6 cellular contexts compared by ENCODE assay signal in the genomic region with DNA sequence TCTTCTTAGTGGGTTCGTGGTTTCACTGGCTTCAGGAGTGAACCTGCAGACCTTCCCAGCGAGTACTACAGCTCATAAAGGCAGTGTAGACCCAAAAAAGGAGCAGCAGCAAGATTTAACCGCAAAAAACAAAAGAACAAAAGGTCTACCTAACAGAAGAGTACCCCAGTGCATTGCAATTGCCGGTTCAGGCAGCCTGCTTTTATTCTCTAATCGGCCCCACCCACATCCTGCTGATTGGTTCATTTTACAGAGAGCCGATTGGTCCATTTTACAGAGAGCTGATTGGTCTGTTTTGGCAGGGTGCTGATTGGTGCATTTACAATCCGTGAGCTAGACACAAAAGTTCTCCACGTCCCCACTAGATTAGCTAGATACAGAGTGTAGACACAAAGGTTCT. TPM values are rescaled to one million over a fixed set of nuclear protein-coding genes. Genes with fewer than 3 reads are reported as not detected.
DNase-seq lines count a peak whose midpoint lies in the region; ATAC-seq and TF ChIP-seq lines count a peak whose summit lies in the region.

No MANE protein-coding gene starts in this region.

- CTCF ChIA-PET in CD4-positive, alpha-beta T cell (lab: Charles Lee): interaction anchor here (2.0 to 2.7 kb wide), 3 partner anchors 35 to 181 kb away, joined by 6 to 16 read pairs (median 7); no protein-coding TSS in a partner anchor

- intact Hi-C loops in CD4-positive, alpha-beta T cell (cut with DNase I, micrococcal nuclease): no loop called here

- H3K36me3 Mint-ChIP-seq in CD4-positive, alpha-beta T cell (ENCODE audit: low read depth): no peaks in the 10 kb centered on the region

- H3K27ac ChIP-seq in CD4-positive, alpha-beta T cell (ENCODE audit: low read depth, low read length): no peak overlapping the region

- POLR2A ChIA-PET in CD4-positive, alpha-beta T cell (lab: Charles Lee): interaction anchor here (1.3 to 2.4 kb wide), 2 partner anchors 82 to 232 kb away, joined by 3 to 27 read pairs; partner anchors contain the start of genes RNF167 and SLC25A11

- H3K9me3 ChIP-seq in CD4-positive, alpha-beta T cell (ENCODE audit: control insufficient read depth, low read length): no peaks in the 10 kb centered on the region

- H3K27ac Mint-ChIP-seq in CD4-positive, alpha-beta T cell: peak overlapping the region; percentile 76

- peak overlapping the region; percentile 77 for H3K4me3 Mint-ChIP-seq in CD4-positive, alpha-beta T cell

- H3K9me3 Mint-ChIP-seq in CD4-positive, alpha-beta T cell: no peaks in the 10 kb centered on the region

- peak in 5 of 10 experiments; percentile 33 to 47 (median 42) for DNase-seq in CD4-positive, alpha-beta T cell
- DNase-seq in NCI-H2227 treated with DMSO at 0.1 percent for 48 hours (lab: John Stamatoyannopoulos, UW) (peak; percentile 12), T1000 (lab: John Stamatoyannopoulos, UW) (no peak), NCI-H2029 (lab: John Stamatoyannopoulos, UW) (no peak)
- DNase-seq in central memory CD4-positive, alpha-beta T cell: peak; percentile 65

- no peak for ATAC-seq in CD4-positive, alpha-beta T cell (ENCODE audit: poor library complexity)
- no peak for ATAC-seq in HG02759 (IDR thresholded peaks at IDR 0.05; ENCODE audit: unreplicated experiment)

- no peaks in the 10 kb centered on the region for H3K27me3 ChIP-seq in CD4-positive, alpha-beta T cell (ENCODE audit: control insufficient read depth, insufficient read depth, low read length)

- no peaks in the 10 kb centered on the region for H3K27me3 Mint-ChIP-seq in CD4-positive, alpha-beta T cell

- peaks cover 55% of the 10 kb centered on the region for H3K4me1 Mint-ChIP-seq in CD4-positive, alpha-beta T cell (ENCODE audit: low read depth)

- no peak for TF ChIP-seq CTCF in CD4-positive, alpha-beta T cell (IDR thresholded peaks at IDR 0.05)

RNA-seq across cellular contexts. Expression of gene ARRB2, which starts 2.0 kb away (rescaled TPM):
- 100 to 1,000 TPM; 210 to 220 TPM for total RNA-seq in CD4-positive, alpha-beta T cell

RNA-seq across cellular contexts. Expression of gene PELP1, which starts 4.5 kb away (rescaled TPM):
- 10 to 100 TPM; 34.1 to 37.2 TPM for total RNA-seq in CD4-positive, alpha-beta T cell

RNA-seq across cellular contexts. Expression of gene MED11, which starts 22.8 kb away (rescaled TPM):
- total RNA-seq in CD4-positive, alpha-beta T cell: 1 to 10 TPM; 2.3 to 3.0 TPM

RNA-seq across cellular contexts. Expression of gene ZMYND15, which starts 31.2 kb away (rescaled TPM):
- total RNA-seq in CD4-positive, alpha-beta T cell: 1 to 10 TPM; 3.1 to 3.3 TPM

RNA-seq across cellular contexts. Expression of gene CXCL16, which starts 31.3 kb away (rescaled TPM):
- 10 to 100 TPM; 24.8 to 25.8 TPM for total RNA-seq in CD4-positive, alpha-beta T cell

Comparison
In these comparisons a context has a peak if more than half of its experiments do, and no peak if none do; other contexts are left out.
1. DNase-seq: peak in NCI-H2227 treated with DMSO at 0.1 percent for 48 hours (single experiment) and central memory CD4-positive, alpha-beta T cell (single experiment); none in T1000 (single experiment) and NCI-H2029 (single experiment).